Comparison of ENCODE assay signal across 8 cellular contexts in genomic region chr12:112012775-112013600, GRCh38.
DNase-seq lines count a peak whose midpoint lies in the region; ATAC-seq lines count a peak whose summit lies in the region.

TSS of gene ERP29 (plus strand) at chr12:112013426. CDS start at chr12:112013466, 40 bp downstream.
TSS of gene TMEM116 (minus strand) at chr12:112013165. CDS start at chr12:112005270, 7,895 bp downstream.

- peak within 1 kb of the TSS; percentile 97 for H3K27ac Mint-ChIP-seq in memory B cell

- H3K4me1 Mint-ChIP-seq in memory B cell, result peaks cover 36% of the 10 kb centered on the region

- DNase-seq in COLO668 (lab: John Stamatoyannopoulos, UW; ENCODE audit: unreplicated experiment) (peak; percentile 100), HS-5 (ENCODE audit: low read depth) (peak; percentile 89), NK-92 (lab: John Stamatoyannopoulos, UW; ENCODE audit: unreplicated experiment) (peak; percentile 99), memory B cell (ENCODE audit: low spot score in 2 of 2) (peak; percentile 94 to 98)
- peak; percentile 100 for DNase-seq in activated CD8-positive, alpha-beta memory T cell treated with anti-CD3 and anti-CD28 coated beads for 24 hours
- peak; percentile 100 for DNase-seq in effector CD8-positive, alpha-beta T cell (lab: John Stamatoyannopoulos, UW)
- DNase-seq in stimulated activated CD8-positive, alpha-beta memory T cell treated with anti-CD3 and anti-CD28 coated beads, Interleukin-12 subunit alpha, Interleukin-12 subunit beta, amount 100 ng/mL, for 24 hours (ENCODE audit: extremely low read depth), result peak; percentile 99

- no peaks in the 10 kb centered on the region for H3K27me3 Mint-ChIP-seq in memory B cell

- peaks cover 16% of the 10 kb centered on the region for H3K36me3 Mint-ChIP-seq in memory B cell

- ATAC-seq in GM19467 (IDR thresholded peaks at IDR 0.05; ENCODE audit: unreplicated experiment), result peak; percentile 67
- ATAC-seq in memory B cell (ENCODE audit: low read depth), result peak; percentile 72

- peak within 1 kb of the TSS; percentile 83 for H3K4me3 Mint-ChIP-seq in memory B cell

- peaks cover 7% of the 10 kb centered on the region for H3K9me3 Mint-ChIP-seq in memory B cell

Comparison
In these comparisons a context has a peak if more than half of its experiments do, and no peak if none do; other contexts are left out.
1. Peak in every context shown above with its lines: DNase-seq and ATAC-seq.